ENCODE assay signal across 1 cellular context in genomic region chr2:164841719-164842623, GRCh38.
TF ChIP-seq lines count a peak whose summit lies in the region.

Gene COBLL1, minus strand, starts transcription at chr2:164841823. Its CDS starts 627 bp downstream, at chr2:164841196.

TF ChIP-seq in HepG2, 621 proteins besides CTCF, POLR2A, EP300 and RAD21 (continued from another document and continues in another):
- TF ChIP-seq ZNF407 (CRISPR knock-in tag; IDR thresholded peaks at IDR 0.05; ENCODE audit: not compliant biosample characterization) (peak; percentile 77), ZNF616 (CRISPR knock-in tag; IDR thresholded peaks at IDR 0.05; ENCODE audit: low read depth) (no peak), JUN (CRISPR knock-in tag; IDR thresholded peaks at IDR 0.05) (0 out of 2 replicates have a peak, but pooled peaks have one; percentile 24), TFAP4 (IDR thresholded peaks at IDR 0.05; ENCODE audit: borderline replicate concordance, low read depth) (peak; percentile 71; the same call in 1 of the 2 replicates), SMYD3 (CRISPR knock-in tag; IDR thresholded peaks at IDR 0.05) (no peak; the same call in 1 of the 2 replicates), HIVEP1 (CRISPR knock-in tag; IDR thresholded peaks at IDR 0.05) (0 out of 2 replicates have a peak, but pooled peaks have one; percentile 32), ZNF33B (CRISPR knock-in tag; IDR thresholded peaks at IDR 0.05) (no peak), TOE1 (CRISPR knock-in tag; IDR thresholded peaks at IDR 0.05) (peak; percentile 85; the same call in 1 of the 2 replicates), GABPB1 (CRISPR knock-in tag; IDR thresholded peaks at IDR 0.05) (peak; percentile 61), ZNF577 (CRISPR knock-in tag; IDR thresholded peaks at IDR 0.05; ENCODE audit: borderline replicate concordance, low read depth) (no peak), ZNF12 (CRISPR knock-in tag; IDR thresholded peaks at IDR 0.05) (no peak), KMT2A (CRISPR knock-in tag; IDR thresholded peaks at IDR 0.05) (peak; percentile 99), ZNF446 (CRISPR knock-in tag; IDR thresholded peaks at IDR 0.05) (no peak; the same call in none of the 2 replicates), ZGPAT (CRISPR knock-in tag; IDR thresholded peaks at IDR 0.05) (peak; percentile 82; the same call in 1 of the 2 replicates), LCORL (IDR thresholded peaks at IDR 0.05) (0 out of 2 replicates have a peak, but pooled peaks have one; percentile 4), LCORL (CRISPR knock-in tag; IDR thresholded peaks at IDR 0.05) (peak; percentile 94), CERS6 (CRISPR knock-in tag; IDR thresholded peaks at IDR 0.05) (no peak), RBM39 (IDR thresholded peaks at IDR 0.05; ENCODE audit: low read depth, low read length, poor library complexity, severe bottlenecking) (peak; percentile 92), ZNF101 (CRISPR knock-in tag; IDR thresholded peaks at IDR 0.05; ENCODE audit: borderline replicate concordance, low read depth) (no peak), HHEX (CRISPR knock-in tag; IDR thresholded peaks at IDR 0.05) (no peak), ZNF615 (CRISPR knock-in tag; IDR thresholded peaks at IDR 0.05; ENCODE audit: borderline replicate concordance) (0 out of 2 replicates have a peak, but pooled peaks have one; percentile 6), CEBPB (IDR thresholded peaks at IDR 0.05; ENCODE audit: borderline replicate concordance, low read depth, low read length) (no peak), CENPT (CRISPR knock-in tag; IDR thresholded peaks at IDR 0.05; ENCODE audit: low read depth) (no peak), GMEB1 (CRISPR knock-in tag; IDR thresholded peaks at IDR 0.05; ENCODE audit: borderline replicate concordance) (no peak)
- TF ChIP-seq, protein P1, sequence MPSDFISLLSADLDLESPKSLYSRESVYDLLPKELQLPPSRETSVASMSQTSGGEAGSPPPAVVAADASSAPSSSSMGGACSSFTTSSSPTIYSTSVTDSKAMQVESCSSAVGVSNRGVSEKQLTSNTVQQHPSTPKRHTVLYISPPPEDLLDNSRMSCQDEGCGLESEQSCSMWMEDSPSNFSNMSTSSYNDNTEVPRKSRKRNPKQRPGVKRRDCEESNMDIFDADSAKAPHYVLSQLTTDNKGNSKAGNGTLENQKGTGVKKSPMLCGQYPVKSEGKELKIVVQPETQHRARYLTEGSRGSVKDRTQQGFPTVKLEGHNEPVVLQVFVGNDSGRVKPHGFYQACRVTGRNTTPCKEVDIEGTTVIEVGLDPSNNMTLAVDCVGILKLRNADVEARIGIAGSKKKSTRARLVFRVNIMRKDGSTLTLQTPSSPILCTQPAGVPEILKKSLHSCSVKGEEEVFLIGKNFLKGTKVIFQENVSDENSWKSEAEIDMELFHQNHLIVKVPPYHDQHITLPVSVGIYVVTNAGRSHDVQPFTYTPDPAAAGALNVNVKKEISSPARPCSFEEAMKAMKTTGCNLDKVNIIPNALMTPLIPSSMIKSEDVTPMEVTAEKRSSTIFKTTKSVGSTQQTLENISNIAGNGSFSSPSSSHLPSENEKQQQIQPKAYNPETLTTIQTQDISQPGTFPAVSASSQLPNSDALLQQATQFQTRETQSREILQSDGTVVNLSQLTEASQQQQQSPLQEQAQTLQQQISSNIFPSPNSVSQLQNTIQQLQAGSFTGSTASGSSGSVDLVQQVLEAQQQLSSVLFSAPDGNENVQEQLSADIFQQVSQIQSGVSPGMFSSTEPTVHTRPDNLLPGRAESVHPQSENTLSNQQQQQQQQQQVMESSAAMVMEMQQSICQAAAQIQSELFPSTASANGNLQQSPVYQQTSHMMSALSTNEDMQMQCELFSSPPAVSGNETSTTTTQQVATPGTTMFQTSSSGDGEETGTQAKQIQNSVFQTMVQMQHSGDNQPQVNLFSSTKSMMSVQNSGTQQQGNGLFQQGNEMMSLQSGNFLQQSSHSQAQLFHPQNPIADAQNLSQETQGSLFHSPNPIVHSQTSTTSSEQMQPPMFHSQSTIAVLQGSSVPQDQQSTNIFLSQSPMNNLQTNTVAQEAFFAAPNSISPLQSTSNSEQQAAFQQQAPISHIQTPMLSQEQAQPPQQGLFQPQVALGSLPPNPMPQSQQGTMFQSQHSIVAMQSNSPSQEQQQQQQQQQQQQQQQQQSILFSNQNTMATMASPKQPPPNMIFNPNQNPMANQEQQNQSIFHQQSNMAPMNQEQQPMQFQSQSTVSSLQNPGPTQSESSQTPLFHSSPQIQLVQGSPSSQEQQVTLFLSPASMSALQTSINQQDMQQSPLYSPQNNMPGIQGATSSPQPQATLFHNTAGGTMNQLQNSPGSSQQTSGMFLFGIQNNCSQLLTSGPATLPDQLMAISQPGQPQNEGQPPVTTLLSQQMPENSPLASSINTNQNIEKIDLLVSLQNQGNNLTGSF (CRISPR knock-in tag; IDR thresholded peaks at IDR 0.05): 0 out of 2 replicates have a peak, but pooled peaks have one; percentile 10
- TF ChIP-seq, protein P2, sequence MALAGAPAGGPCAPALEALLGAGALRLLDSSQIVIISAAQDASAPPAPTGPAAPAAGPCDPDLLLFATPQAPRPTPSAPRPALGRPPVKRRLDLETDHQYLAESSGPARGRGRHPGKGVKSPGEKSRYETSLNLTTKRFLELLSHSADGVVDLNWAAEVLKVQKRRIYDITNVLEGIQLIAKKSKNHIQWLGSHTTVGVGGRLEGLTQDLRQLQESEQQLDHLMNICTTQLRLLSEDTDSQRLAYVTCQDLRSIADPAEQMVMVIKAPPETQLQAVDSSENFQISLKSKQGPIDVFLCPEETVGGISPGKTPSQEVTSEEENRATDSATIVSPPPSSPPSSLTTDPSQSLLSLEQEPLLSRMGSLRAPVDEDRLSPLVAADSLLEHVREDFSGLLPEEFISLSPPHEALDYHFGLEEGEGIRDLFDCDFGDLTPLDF (CRISPR knock-in tag; IDR thresholded peaks at IDR 0.05): peak; percentile 19
